ENCODE assay signal across 15 cellular contexts in the genomic region with DNA sequence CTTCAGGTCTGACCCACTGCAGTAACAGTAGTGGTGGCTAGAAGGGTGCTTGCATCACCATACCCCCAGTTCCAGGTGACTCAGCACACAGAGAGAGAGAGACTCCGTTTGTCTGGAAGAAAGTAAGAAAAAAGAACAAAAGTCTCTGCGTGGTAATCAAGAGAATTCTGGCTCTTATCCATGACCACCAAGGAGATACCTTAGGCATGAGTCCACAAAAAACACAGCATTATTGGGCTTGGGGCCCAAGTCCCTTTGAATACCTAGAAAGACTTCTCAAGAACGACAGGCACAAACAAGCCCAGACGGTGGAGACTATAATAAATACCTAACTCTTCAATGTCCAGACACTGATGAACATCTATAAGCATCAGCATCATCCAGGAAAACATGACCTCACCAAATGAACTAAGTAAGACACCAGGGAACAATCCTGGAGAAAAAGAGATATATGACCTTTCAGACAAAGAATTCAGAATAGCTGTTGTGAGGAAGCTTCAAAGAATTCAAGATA. TPM values are rescaled to one million over a fixed set of nuclear protein-coding genes. Genes with fewer than 3 reads are reported as not detected.
DNase-seq lines count a peak whose midpoint lies in the region; ATAC-seq and FAIRE-seq lines count a peak whose summit lies in the region.
"Had no signal": no experiment of that assay in that cellular context is flagged by ENCODE, and none has a peak within 500 bp of the region (broad histone marks: within the 10 kb centered on the region; RNA-seq: fewer than 3 reads in every experiment).

No MANE protein-coding gene starts in this region.

- peak; percentile 84 for FAIRE-seq in RCC 7860 (lab: Jason Lieb, UNC)
- FAIRE-seq: D721Med, kidney had no signal

- no peak for ATAC-seq in activated naive CD4-positive, alpha-beta T cell treated with anti-CD3 and anti-CD28 coated beads, Interleukin-2, amount 50 U/mL, for 72 hours
- ATAC-seq: naive thymus-derived CD8-positive, alpha-beta T cell had no signal

- peaks cover 0 to 17% of the 10 kb centered on the region in 2 donors for H3K36me3 Mint-ChIP-seq in activated naive CD4-positive, alpha-beta T cell treated with anti-CD3 and anti-CD28 coated beads, Interleukin-2, amount 50 U/mL, for 72 hours
- no peaks in the 10 kb centered on the region for H3K36me3 Mint-ChIP-seq in T-helper 2 cell treated with Interferon-gamma antibody and Interleukin-4, amounts not matched to agents 5 μg/mL and 100 μg/mL, for 36 hours (ENCODE audit: low read depth)

- H3K27me3 Mint-ChIP-seq in T-helper 2 cell treated with Interferon-gamma antibody and Interleukin-4, amounts not matched to agents 5 μg/mL and 100 μg/mL, for 36 hours (ENCODE audit: low read depth) = no peaks in the 10 kb centered on the region
- H3K27me3 Mint-ChIP-seq: naive thymus-derived CD8-positive, alpha-beta T cell had no signal

- H3K4me3 Mint-ChIP-seq in T-helper 2 cell treated with Interferon-gamma antibody and Interleukin-4, amounts not matched to agents 5 μg/mL and 100 μg/mL, for 36 hours = no peak overlapping the region
- H3K4me3 Mint-ChIP-seq: naive thymus-derived CD8-positive, alpha-beta T cell had no signal

- H3K27ac ChIP-seq in epithelial cell of prostate = peak overlapping the region; percentile 80
- H3K27ac ChIP-seq: esophagus squamous epithelium, skin epidermis had no signal

- DNase-seq in GM04503 (ENCODE audit: low read depth) (peak; percentile 43), RCC 7860 (ENCODE audit: low spot score) (peak; percentile 91), epithelial cell of prostate (ENCODE audit: low read depth, low spot score) (peak; percentile 97), renal cortical epithelial cell (ENCODE audit: low read depth) (peak; percentile 97), activated gamma-delta T cell treated with Interleukin-2 at 50 U/mL for 16 hours (no peak)
- DNase-seq in activated naive CD4-positive, alpha-beta T cell treated with anti-CD3 and anti-CD28 coated beads, Interleukin-2, amount 50 U/mL, for 72 hours (ENCODE audit: low spot score in 2 of 2) = no peak
- DNase-seq in activated CD4-positive, alpha-beta T cell treated with anti-CD3 and anti-CD28 coated beads, Interleukin-2, amount 50 U/mL, for 4 hours = no peak
- no peak for DNase-seq in T-helper 2 cell treated with Interferon-gamma antibody and Interleukin-4, amounts not matched to agents 5 μg/mL and 100 μg/mL, for 36 hours (ENCODE audit: low spot score)
- DNase-seq: caudate nucleus; esophagus squamous epithelium; kidney; naive thymus-derived CD8-positive, alpha-beta T cell; NCI-H2029 treated with DMSO at 0.1 percent for 48 hours had no signal

- no peak overlapping the region for H3K27ac Mint-ChIP-seq in activated naive CD4-positive, alpha-beta T cell treated with anti-CD3 and anti-CD28 coated beads, Interleukin-2, amount 50 U/mL, for 72 hours
- no peak overlapping the region for H3K27ac Mint-ChIP-seq in T-helper 2 cell treated with Interferon-gamma antibody and Interleukin-4, amounts not matched to agents 5 μg/mL and 100 μg/mL, for 36 hours
- H3K27ac Mint-ChIP-seq: naive thymus-derived CD8-positive, alpha-beta T cell had no signal

- peaks cover 0 to 15% of the 10 kb centered on the region in 2 donors for H3K9me3 Mint-ChIP-seq in activated naive CD4-positive, alpha-beta T cell treated with anti-CD3 and anti-CD28 coated beads, Interleukin-2, amount 50 U/mL, for 72 hours
- no peaks in the 10 kb centered on the region for H3K9me3 Mint-ChIP-seq in T-helper 2 cell treated with Interferon-gamma antibody and Interleukin-4, amounts not matched to agents 5 μg/mL and 100 μg/mL, for 36 hours

- H3K4me1 Mint-ChIP-seq in T-helper 2 cell treated with Interferon-gamma antibody and Interleukin-4, amounts not matched to agents 5 μg/mL and 100 μg/mL, for 36 hours (ENCODE audit: low read depth) = no peaks in the 10 kb centered on the region
- H3K4me1 Mint-ChIP-seq: naive thymus-derived CD8-positive, alpha-beta T cell had no signal

RNA-seq across cellular contexts. Expression of a gene that starts 21.7 kb away (rescaled TPM):
- 38.0 and 115 TPM in 2 replicates for total RNA-seq in renal cortical epithelial cell
- total RNA-seq in activated naive CD4-positive, alpha-beta T cell treated with anti-CD3 and anti-CD28 coated beads, Interleukin-2, amount 50 U/mL, for 72 hours = 10 to 100 TPM in 1 of 2 donors, 1 to 10 TPM in 1; 9.4 to 15.0 TPM

Comparison
In these comparisons a context has a peak if more than half of its experiments do, and no peak if none do; other contexts are left out.
1. DNase-seq: peak in GM04503 (single experiment), RCC 7860 (single experiment), epithelial cell of prostate (single experiment) and renal cortical epithelial cell (single experiment); none in activated naive CD4-positive, alpha-beta T cell treated with anti-CD3 and anti-CD28 coated beads, Interleukin-2, amount 50 U/mL, for 72 hours (0 of 2), activated CD4-positive, alpha-beta T cell treated with anti-CD3 and anti-CD28 coated beads, Interleukin-2, amount 50 U/mL, for 4 hours (0 of 2), T-helper 2 cell treated with Interferon-gamma antibody and Interleukin-4, amounts not matched to agents 5 μg/mL and 100 μg/mL, for 36 hours (single experiment) and activated gamma-delta T cell treated with Interleukin-2 at 50 U/mL for 16 hours (single experiment).